2 cellular contexts compared by ENCODE assay signal in the genomic region with DNA sequence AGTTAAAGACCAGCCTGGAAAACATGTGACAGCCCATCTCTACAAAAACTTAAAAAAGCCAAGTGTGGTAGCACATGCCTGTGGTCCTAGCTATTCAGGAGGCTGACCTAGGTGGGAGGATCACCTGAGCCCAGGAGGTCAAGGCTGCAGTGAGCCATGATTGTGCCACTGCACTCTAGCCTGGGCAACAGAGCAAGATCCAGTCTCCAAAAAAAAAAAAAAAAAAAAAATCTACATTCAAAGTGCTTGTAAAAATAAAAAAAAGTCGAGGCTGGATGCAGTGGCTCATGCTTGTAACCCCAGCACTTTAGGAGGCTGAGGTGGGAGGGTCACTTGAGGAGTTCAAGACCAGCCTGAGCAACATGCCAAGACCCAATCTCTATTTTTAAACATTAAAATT.
TF ChIP-seq lines count a peak whose summit lies in the region.

No MANE protein-coding gene starts in this region.

TF ChIP-seq in A549, 52 proteins besides CTCF, POLR2A, EP300 and RAD21:
- TF ChIP-seq RFX5 (IDR thresholded peaks at IDR 0.05) = no peak
- no peak for TF ChIP-seq JUN (IDR thresholded peaks at IDR 0.05)
- TF ChIP-seq RARB (CRISPR knock-in tag; IDR thresholded peaks at IDR 0.05) = no peak
- TF ChIP-seq SMC3 (IDR thresholded peaks at IDR 0.05) = no peak
- TF ChIP-seq, protein P1, sequence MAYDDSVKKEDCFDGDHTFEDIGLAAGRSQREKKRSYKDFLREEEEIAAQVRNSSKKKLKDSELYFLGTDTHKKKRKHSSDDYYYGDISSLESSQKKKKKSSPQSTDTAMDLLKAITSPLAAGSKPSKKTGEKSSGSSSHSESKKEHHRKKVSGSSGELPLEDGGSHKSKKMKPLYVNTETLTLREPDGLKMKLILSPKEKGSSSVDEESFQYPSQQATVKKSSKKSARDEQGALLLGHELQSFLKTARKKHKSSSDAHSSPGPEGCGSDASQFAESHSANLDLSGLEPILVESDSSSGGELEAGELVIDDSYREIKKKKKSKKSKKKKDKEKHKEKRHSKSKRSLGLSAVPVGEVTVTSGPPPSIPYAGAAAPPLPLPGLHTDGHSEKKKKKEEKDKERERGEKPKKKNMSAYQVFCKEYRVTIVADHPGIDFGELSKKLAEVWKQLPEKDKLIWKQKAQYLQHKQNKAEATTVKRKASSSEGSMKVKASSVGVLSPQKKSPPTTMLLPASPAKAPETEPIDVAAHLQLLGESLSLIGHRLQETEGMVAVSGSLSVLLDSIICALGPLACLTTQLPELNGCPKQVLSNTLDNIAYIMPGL (CRISPR knock-in tag; IDR thresholded peaks at IDR 0.05; ENCODE audit: borderline replicate concordance) = no peak
- no peak for TF ChIP-seq CBX8 (IDR thresholded peaks at IDR 0.05)
- TF ChIP-seq, protein P2, sequence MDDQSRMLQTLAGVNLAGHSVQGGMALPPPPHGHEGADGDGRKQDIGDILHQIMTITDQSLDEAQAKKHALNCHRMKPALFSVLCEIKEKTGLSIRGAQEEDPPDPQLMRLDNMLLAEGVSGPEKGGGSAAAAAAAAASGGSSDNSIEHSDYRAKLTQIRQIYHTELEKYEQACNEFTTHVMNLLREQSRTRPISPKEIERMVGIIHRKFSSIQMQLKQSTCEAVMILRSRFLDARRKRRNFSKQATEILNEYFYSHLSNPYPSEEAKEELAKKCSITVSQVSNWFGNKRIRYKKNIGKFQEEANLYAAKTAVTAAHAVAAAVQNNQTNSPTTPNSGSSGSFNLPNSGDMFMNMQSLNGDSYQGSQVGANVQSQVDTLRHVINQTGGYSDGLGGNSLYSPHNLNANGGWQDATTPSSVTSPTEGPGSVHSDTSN (IDR thresholded peaks at IDR 0.05) = no peak
- no peak for TF ChIP-seq KDM5A (IDR thresholded peaks at IDR 0.05)
- TF ChIP-seq, protein P3, sequence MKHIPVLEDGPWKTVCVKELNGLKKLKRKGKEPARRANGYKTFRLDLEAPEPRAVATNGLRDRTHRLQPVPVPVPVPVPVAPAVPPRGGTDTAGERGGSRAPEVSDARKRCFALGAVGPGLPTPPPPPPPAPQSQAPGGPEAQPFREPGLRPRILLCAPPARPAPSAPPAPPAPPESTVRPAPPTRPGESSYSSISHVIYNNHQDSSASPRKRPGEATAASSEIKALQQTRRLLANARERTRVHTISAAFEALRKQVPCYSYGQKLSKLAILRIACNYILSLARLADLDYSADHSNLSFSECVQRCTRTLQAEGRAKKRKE (CRISPR knock-in tag; IDR thresholded peaks at IDR 0.05; ENCODE audit: low read depth) = no peak
- TF ChIP-seq CHD2 (IDR thresholded peaks at IDR 0.05; ENCODE audit: low read length, partially characterized antibody) = no peak

TF ChIP-seq in GM12878, 131 proteins besides CTCF, POLR2A, EP300 and RAD21:
- TF ChIP-seq DPF2 (IDR thresholded peaks at IDR 0.05) = no peak
- TF ChIP-seq YBX1 (IDR thresholded peaks at IDR 0.05) = no peak
- TF ChIP-seq JUNB (IDR thresholded peaks at IDR 0.05) = no peak
- no peak for TF ChIP-seq RAD51 (IDR thresholded peaks at IDR 0.05)
- TF ChIP-seq, protein P2 (IDR thresholded peaks at IDR 0.05; ENCODE audit: insufficient replicate concordance, low read depth, low read length) = no peak
- TF ChIP-seq, protein P4, sequence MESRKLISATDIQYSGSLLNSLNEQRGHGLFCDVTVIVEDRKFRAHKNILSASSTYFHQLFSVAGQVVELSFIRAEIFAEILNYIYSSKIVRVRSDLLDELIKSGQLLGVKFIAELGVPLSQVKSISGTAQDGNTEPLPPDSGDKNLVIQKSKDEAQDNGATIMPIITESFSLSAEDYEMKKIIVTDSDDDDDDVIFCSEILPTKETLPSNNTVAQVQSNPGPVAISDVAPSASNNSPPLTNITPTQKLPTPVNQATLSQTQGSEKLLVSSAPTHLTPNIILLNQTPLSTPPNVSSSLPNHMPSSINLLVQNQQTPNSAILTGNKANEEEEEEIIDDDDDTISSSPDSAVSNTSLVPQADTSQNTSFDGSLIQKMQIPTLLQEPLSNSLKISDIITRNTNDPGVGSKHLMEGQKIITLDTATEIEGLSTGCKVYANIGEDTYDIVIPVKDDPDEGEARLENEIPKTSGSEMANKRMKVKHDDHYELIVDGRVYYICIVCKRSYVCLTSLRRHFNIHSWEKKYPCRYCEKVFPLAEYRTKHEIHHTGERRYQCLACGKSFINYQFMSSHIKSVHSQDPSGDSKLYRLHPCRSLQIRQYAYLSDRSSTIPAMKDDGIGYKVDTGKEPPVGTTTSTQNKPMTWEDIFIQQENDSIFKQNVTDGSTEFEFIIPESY (IDR thresholded peaks at IDR 0.05) = no peak
- TF ChIP-seq, protein P5, sequence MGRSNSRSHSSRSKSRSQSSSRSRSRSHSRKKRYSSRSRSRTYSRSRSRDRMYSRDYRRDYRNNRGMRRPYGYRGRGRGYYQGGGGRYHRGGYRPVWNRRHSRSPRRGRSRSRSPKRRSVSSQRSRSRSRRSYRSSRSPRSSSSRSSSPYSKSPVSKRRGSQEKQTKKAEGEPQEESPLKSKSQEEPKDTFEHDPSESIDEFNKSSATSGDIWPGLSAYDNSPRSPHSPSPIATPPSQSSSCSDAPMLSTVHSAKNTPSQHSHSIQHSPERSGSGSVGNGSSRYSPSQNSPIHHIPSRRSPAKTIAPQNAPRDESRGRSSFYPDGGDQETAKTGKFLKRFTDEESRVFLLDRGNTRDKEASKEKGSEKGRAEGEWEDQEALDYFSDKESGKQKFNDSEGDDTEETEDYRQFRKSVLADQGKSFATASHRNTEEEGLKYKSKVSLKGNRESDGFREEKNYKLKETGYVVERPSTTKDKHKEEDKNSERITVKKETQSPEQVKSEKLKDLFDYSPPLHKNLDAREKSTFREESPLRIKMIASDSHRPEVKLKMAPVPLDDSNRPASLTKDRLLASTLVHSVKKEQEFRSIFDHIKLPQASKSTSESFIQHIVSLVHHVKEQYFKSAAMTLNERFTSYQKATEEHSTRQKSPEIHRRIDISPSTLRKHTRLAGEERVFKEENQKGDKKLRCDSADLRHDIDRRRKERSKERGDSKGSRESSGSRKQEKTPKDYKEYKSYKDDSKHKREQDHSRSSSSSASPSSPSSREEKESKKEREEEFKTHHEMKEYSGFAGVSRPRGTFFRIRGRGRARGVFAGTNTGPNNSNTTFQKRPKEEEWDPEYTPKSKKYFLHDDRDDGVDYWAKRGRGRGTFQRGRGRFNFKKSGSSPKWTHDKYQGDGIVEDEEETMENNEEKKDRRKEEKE (IDR thresholded peaks at IDR 0.05) = no peak
- TF ChIP-seq FOS (IDR thresholded peaks at IDR 0.05; ENCODE audit: borderline replicate concordance, extremely low read depth, insufficient read length) = no peak
- no peak for TF ChIP-seq SIN3A (IDR thresholded peaks at IDR 0.05; ENCODE audit: low read depth, low read length)
- TF ChIP-seq, protein P6, sequence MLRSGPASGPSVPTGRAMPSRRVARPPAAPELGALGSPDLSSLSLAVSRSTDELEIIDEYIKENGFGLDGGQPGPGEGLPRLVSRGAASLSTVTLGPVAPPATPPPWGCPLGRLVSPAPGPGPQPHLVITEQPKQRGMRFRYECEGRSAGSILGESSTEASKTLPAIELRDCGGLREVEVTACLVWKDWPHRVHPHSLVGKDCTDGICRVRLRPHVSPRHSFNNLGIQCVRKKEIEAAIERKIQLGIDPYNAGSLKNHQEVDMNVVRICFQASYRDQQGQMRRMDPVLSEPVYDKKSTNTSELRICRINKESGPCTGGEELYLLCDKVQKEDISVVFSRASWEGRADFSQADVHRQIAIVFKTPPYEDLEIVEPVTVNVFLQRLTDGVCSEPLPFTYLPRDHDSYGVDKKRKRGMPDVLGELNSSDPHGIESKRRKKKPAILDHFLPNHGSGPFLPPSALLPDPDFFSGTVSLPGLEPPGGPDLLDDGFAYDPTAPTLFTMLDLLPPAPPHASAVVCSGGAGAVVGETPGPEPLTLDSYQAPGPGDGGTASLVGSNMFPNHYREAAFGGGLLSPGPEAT (IDR thresholded peaks at IDR 0.05; ENCODE audit: low read depth) = no peak
- TF ChIP-seq SP1 (IDR thresholded peaks at IDR 0.05; ENCODE audit: low read depth, low read length) = no peak
- no peak for TF ChIP-seq RFX5 (IDR thresholded peaks at IDR 0.05; ENCODE audit: low read depth, low read length)
- TF ChIP-seq IKZF2 (IDR thresholded peaks at IDR 0.05) = no peak
- TF ChIP-seq, protein P7, sequence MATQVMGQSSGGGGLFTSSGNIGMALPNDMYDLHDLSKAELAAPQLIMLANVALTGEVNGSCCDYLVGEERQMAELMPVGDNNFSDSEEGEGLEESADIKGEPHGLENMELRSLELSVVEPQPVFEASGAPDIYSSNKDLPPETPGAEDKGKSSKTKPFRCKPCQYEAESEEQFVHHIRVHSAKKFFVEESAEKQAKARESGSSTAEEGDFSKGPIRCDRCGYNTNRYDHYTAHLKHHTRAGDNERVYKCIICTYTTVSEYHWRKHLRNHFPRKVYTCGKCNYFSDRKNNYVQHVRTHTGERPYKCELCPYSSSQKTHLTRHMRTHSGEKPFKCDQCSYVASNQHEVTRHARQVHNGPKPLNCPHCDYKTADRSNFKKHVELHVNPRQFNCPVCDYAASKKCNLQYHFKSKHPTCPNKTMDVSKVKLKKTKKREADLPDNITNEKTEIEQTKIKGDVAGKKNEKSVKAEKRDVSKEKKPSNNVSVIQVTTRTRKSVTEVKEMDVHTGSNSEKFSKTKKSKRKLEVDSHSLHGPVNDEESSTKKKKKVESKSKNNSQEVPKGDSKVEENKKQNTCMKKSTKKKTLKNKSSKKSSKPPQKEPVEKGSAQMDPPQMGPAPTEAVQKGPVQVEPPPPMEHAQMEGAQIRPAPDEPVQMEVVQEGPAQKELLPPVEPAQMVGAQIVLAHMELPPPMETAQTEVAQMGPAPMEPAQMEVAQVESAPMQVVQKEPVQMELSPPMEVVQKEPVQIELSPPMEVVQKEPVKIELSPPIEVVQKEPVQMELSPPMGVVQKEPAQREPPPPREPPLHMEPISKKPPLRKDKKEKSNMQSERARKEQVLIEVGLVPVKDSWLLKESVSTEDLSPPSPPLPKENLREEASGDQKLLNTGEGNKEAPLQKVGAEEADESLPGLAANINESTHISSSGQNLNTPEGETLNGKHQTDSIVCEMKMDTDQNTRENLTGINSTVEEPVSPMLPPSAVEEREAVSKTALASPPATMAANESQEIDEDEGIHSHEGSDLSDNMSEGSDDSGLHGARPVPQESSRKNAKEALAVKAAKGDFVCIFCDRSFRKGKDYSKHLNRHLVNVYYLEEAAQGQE (IDR thresholded peaks at IDR 0.05; ENCODE audit: low read depth, low read length) = no peak
- TF ChIP-seq, protein P8, sequence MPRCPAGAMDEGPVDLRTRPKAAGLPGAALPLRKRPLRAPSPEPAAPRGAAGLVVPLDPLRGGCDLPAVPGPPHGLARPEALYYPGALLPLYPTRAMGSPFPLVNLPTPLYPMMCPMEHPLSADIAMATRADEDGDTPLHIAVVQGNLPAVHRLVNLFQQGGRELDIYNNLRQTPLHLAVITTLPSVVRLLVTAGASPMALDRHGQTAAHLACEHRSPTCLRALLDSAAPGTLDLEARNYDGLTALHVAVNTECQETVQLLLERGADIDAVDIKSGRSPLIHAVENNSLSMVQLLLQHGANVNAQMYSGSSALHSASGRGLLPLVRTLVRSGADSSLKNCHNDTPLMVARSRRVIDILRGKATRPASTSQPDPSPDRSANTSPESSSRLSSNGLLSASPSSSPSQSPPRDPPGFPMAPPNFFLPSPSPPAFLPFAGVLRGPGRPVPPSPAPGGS (IDR thresholded peaks at IDR 0.05; ENCODE audit: borderline replicate concordance, insufficient read depth, low read depth, low read length, poor library complexity, severe bottlenecking) = no peak
- TF ChIP-seq POLR2AphosphoS5 (IDR thresholded peaks at IDR 0.05; ENCODE audit: low read length) = no peak
- no peak for TF ChIP-seq BRCA1 (IDR thresholded peaks at IDR 0.05; ENCODE audit: low read depth, low read length)
- TF ChIP-seq, protein P9, sequence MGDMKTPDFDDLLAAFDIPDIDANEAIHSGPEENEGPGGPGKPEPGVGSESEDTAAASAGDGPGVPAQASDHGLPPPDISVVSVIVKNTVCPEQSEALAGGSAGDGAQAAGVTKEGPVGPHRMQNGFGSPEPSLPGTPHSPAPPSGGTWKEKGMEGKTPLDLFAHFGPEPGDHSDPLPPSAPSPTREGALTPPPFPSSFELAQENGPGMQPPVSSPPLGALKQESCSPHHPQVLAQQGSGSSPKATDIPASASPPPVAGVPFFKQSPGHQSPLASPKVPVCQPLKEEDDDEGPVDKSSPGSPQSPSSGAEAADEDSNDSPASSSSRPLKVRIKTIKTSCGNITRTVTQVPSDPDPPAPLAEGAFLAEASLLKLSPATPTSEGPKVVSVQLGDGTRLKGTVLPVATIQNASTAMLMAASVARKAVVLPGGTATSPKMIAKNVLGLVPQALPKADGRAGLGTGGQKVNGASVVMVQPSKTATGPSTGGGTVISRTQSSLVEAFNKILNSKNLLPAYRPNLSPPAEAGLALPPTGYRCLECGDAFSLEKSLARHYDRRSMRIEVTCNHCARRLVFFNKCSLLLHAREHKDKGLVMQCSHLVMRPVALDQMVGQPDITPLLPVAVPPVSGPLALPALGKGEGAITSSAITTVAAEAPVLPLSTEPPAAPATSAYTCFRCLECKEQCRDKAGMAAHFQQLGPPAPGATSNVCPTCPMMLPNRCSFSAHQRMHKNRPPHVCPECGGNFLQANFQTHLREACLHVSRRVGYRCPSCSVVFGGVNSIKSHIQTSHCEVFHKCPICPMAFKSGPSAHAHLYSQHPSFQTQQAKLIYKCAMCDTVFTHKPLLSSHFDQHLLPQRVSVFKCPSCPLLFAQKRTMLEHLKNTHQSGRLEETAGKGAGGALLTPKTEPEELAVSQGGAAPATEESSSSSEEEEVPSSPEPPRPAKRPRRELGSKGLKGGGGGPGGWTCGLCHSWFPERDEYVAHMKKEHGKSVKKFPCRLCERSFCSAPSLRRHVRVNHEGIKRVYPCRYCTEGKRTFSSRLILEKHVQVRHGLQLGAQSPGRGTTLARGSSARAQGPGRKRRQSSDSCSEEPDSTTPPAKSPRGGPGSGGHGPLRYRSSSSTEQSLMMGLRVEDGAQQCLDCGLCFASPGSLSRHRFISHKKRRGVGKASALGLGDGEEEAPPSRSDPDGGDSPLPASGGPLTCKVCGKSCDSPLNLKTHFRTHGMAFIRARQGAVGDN (IDR thresholded peaks at IDR 0.05) = no peak
- TF ChIP-seq, protein P10, sequence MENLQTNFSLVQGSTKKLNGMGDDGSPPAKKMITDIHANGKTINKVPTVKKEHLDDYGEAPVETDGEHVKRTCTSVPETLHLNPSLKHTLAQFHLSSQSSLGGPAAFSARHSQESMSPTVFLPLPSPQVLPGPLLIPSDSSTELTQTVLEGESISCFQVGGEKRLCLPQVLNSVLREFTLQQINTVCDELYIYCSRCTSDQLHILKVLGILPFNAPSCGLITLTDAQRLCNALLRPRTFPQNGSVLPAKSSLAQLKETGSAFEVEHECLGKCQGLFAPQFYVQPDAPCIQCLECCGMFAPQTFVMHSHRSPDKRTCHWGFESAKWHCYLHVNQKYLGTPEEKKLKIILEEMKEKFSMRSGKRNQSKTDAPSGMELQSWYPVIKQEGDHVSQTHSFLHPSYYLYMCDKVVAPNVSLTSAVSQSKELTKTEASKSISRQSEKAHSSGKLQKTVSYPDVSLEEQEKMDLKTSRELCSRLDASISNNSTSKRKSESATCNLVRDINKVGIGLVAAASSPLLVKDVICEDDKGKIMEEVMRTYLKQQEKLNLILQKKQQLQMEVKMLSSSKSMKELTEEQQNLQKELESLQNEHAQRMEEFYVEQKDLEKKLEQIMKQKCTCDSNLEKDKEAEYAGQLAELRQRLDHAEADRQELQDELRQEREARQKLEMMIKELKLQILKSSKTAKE (IDR thresholded peaks at IDR 0.05; ENCODE audit: low read depth, poor library complexity, severe bottlenecking) = no peak
- no peak for TF ChIP-seq YY1 (IDR thresholded peaks at IDR 0.05; ENCODE audit: low read depth, low read length)
